9 cellular contexts compared by ENCODE assay signal in the genomic region with DNA sequence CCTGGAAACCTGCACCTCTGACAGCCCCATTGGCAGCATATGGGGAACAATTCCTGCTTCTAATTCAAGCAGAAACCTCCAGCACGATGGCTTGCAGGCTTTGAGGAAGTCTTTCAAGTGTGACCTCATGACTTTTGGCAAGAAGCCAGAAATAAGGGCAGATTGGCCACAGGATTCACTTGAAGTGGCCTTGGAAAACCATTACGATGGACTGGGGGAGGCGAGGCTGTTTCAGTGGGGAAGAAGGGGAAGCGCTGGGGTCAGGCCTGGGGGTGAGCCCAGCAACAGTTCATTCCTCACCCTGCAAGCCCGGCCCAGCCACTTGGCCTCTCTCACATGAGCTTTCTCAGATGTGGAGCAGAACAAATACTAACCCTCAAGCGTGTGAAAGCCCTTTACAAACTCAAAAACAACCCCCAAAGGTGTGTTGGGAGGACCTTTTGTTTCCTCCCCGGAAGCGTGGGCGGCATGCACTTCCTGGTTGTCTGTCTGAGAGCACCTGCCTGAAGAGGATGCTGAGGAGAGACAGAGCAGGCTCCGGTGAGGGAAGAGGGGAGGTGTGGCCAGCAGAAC. TPM values are rescaled to one million over a fixed set of nuclear protein-coding genes. Genes with fewer than 3 reads are reported as not detected.
A peak's percentile ranks its signal among the peaks of the same experiment; 100 is the strongest.
DNase-seq lines count a peak whose midpoint lies in the region; ATAC-seq and TF ChIP-seq lines count a peak whose summit lies in the region.
"Had no signal": no experiment of that assay in that cellular context is flagged by ENCODE, and none has a peak within 500 bp of the region (broad histone marks: within the 10 kb centered on the region; RNA-seq: fewer than 3 reads in every experiment).

No MANE protein-coding gene starts in this region.

- peak overlapping the region; percentile 84 for H3K4me3 Mint-ChIP-seq in activated T-helper 17 cell treated with anti-CD3 and anti-CD28 coated beads, Interleukin-2, amount 50 U/mL, for 72 hours

- peaks cover 0 to 43% (median 12%) of the 10 kb centered on the region in 12 donors for H3K4me1 ChIP-seq in heart left ventricle
- H3K4me1 ChIP-seq: ascending aorta had no signal

- ATAC-seq in HG02938 (IDR thresholded peaks at IDR 0.05; ENCODE audit: unreplicated experiment) (peak; percentile 71), heart left ventricle (peak in 3 of 4 donors; percentile 18 to 44 (median 27))
- ATAC-seq in activated T-helper 17 cell treated with anti-CD3 and anti-CD28 coated beads, Interleukin-2, amount 50 U/mL, for 72 hours (replicated peaks): peak; percentile 87

- H3K27me3 ChIP-seq in heart left ventricle (no peaks in the 10 kb centered on the region), dorsolateral prefrontal cortex (no peaks in the 10 kb centered on the region)
- H3K27me3 ChIP-seq: ascending aorta had no signal

- TF ChIP-seq CTCF in GM10266 (IDR thresholded peaks at IDR 0.05; ENCODE audit: control insufficient read depth, insufficient read depth, low read depth, missing control alignments) (no peak), heart left ventricle (IDR thresholded peaks at IDR 0.05) (no peak), dorsolateral prefrontal cortex (IDR thresholded peaks at IDR 0.05 in 54 of 56, conservative IDR thresholded peaks at IDR 0.05 in 2 of 56; ENCODE audit: low read depth in 1 of 56, partially characterized antibody in 56 of 56) (no peak)

- H3K36me3 Mint-ChIP-seq in activated T-helper 17 cell treated with anti-CD3 and anti-CD28 coated beads, Interleukin-2, amount 50 U/mL, for 72 hours (ENCODE audit: low read depth): peaks cover 9% of the 10 kb centered on the region

- peaks cover 0 to 8% (median 1%) of the 10 kb centered on the region in 12 donors for H3K9me3 ChIP-seq in heart left ventricle
- H3K9me3 ChIP-seq: ascending aorta had no signal

- peak overlapping the region in 2 of 12 donors; percentile 13 to 73 for H3K27ac ChIP-seq in heart left ventricle
- H3K27ac ChIP-seq in dorsolateral prefrontal cortex: no peak overlapping the region
- H3K27ac ChIP-seq: ascending aorta had no signal

- peaks cover 8% of the 10 kb centered on the region for H3K9me3 Mint-ChIP-seq in activated T-helper 17 cell treated with anti-CD3 and anti-CD28 coated beads, Interleukin-2, amount 50 U/mL, for 72 hours

- H3K4me3 ChIP-seq in heart left ventricle (peak overlapping the region in 1 of 12 donors; percentile 17), dorsolateral prefrontal cortex (no peak overlapping the region)
- H3K4me3 ChIP-seq: ascending aorta had no signal

- 43 to 60% (median 53%) methylated on average over 9 to 10 of the region's 10 CpGs for WGBS in heart left ventricle, 4 donors

- TF ChIP-seq POLR2A in Raji (IDR thresholded peaks at IDR 0.05; ENCODE audit: insufficient read depth, low read depth, low read length): 0 out of 2 replicates have a peak, but pooled peaks have one; percentile 35
- TF ChIP-seq POLR2A in heart left ventricle (IDR thresholded peaks at IDR 0.05): no peak

- DNase-seq in GM10266 (ENCODE audit: extremely low spot score) (peak; percentile 57), heart left ventricle (peak; percentile 40 to 75 (median 54)), dorsolateral prefrontal cortex (no peak), epidermal melanocyte (ENCODE audit: insufficient read length, low spot score) (no peak)
- DNase-seq in stimulated activated CD4-positive, alpha-beta T cell treated with anti-CD3 and anti-CD28 coated beads, Interleukin-12 subunit alpha, Interleukin-12 subunit beta, amount 100 ng/mL, for 24 hours (ENCODE audit: low read depth in 2 of 2): peak; percentile 70 to 87

- intact Hi-C loops in heart left ventricle (cut with DNase I) (loop anchor here in 1 of 10 donors (2.0 kb wide), 1 partner anchor 35 kb away; no protein-coding TSS in a partner anchor), dorsolateral prefrontal cortex (cut with DNase I) (no loop called here)

- H3K4me1 Mint-ChIP-seq in activated T-helper 17 cell treated with anti-CD3 and anti-CD28 coated beads, Interleukin-2, amount 50 U/mL, for 72 hours: peaks cover 25% of the 10 kb centered on the region

- H3K36me3 ChIP-seq in heart left ventricle: no peaks in the 10 kb centered on the region
- H3K36me3 ChIP-seq: ascending aorta had no signal

- H3K27ac Mint-ChIP-seq in activated T-helper 17 cell treated with anti-CD3 and anti-CD28 coated beads, Interleukin-2, amount 50 U/mL, for 72 hours: peak overlapping the region; percentile 89

- H3K27me3 Mint-ChIP-seq in activated T-helper 17 cell treated with anti-CD3 and anti-CD28 coated beads, Interleukin-2, amount 50 U/mL, for 72 hours: no peaks in the 10 kb centered on the region

RNA-seq across cellular contexts. Expression of a gene that starts 26.9 kb away (rescaled TPM):
- total RNA-seq in activated T-helper 17 cell treated with anti-CD3 and anti-CD28 coated beads, Interleukin-2, amount 50 U/mL, for 72 hours: 10 to 100 TPM; 29.6 to 37.8 TPM
- total RNA-seq in heart left ventricle (10 to 100 TPM in 7 of 9 donors, 1 to 10 TPM in 2; 5.4 to 45.2 (median 24.1) TPM), dorsolateral prefrontal cortex (100 to 1,000 TPM in 117 of 120 experiments, 10 to 100 TPM in 3; 73.1 to 300 (median 141) TPM)
- 10 to 100 TPM in 1 of 2 donors, 1 to 10 TPM in 1; 9.2 to 10.4 TPM for polyA plus RNA-seq in heart left ventricle

RNA-seq across cellular contexts. Expression of a gene that starts 59.5 kb away (rescaled TPM):
- 10 to 100 TPM in 1 of 2 donors, 1 to 10 TPM in 1; 9.0 to 15.0 TPM for total RNA-seq in activated T-helper 17 cell treated with anti-CD3 and anti-CD28 coated beads, Interleukin-2, amount 50 U/mL, for 72 hours
- total RNA-seq in heart left ventricle (1 to 10 TPM; 3.5 to 8.9 (median 7.2) TPM), dorsolateral prefrontal cortex (10 to 100 TPM in 17 of 120 experiments, 1 to 10 TPM in 103; 3.4 to 14.7 (median 7.2) TPM)
- polyA plus RNA-seq in heart left ventricle: 1 to 10 TPM; 4.0 to 5.0 TPM

Comparison
In these comparisons a context has a peak if more than half of its experiments do, and no peak if none do; other contexts are left out.
1. DNase-seq: peak in GM10266 (single experiment), heart left ventricle (5 of 5) and stimulated activated CD4-positive, alpha-beta T cell treated with anti-CD3 and anti-CD28 coated beads, Interleukin-12 subunit alpha, Interleukin-12 subunit beta, amount 100 ng/mL, for 24 hours (2 of 2); none in dorsolateral prefrontal cortex (0 of 10) and epidermal melanocyte (single experiment).
2. ATAC-seq: peak in every context shown above with its lines; median percentile 87 in activated T-helper 17 cell treated with anti-CD3 and anti-CD28 coated beads, Interleukin-2, amount 50 U/mL, for 72 hours; 71 in HG02938; 27 in heart left ventricle.